12 cellular contexts compared by ENCODE assay signal in the genomic region with DNA sequence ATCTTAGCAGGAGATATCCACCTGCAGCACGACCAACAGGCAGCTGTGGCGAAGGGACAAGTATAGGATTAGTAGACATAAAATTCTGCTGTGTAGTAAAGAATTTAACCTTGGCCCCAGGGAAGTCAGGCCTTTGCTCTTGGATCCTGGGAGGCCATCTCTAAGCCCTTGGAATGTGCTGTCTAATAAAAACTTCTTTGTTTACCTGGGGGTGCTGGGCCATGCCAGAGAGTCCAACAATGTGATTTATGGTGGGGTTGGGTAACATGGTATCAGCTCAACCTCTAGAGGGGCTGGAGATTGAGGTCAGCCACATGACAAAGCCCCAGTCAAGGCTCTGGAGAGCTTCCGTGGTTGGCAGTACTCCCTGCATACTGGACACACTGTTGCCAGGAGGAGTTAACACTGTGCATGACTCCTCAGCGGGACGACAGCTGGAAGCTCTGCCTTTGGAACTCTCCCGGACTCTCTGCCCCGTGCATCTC. TPM values are rescaled to one million over a fixed set of nuclear protein-coding genes. Genes with fewer than 3 reads are reported as not detected.
A peak's percentile ranks its signal among the peaks of the same experiment; 100 is the strongest.
DNase-seq lines count a peak whose midpoint lies in the region; ATAC-seq and TF ChIP-seq lines count a peak whose summit lies in the region.
"Had no signal": no experiment of that assay in that cellular context is flagged by ENCODE, and none has a peak within 500 bp of the region (broad histone marks: within the 10 kb centered on the region; RNA-seq: fewer than 3 reads in every experiment).

No MANE protein-coding gene starts in this region.

- H3K27me3 ChIP-seq in Karpas-422 (ENCODE audit: low read length) (no peaks in the 10 kb centered on the region), esophagus muscularis mucosa (no peaks in the 10 kb centered on the region), transverse colon (no peaks in the 10 kb centered on the region)

- H3K9ac ChIP-seq in Karpas-422 (ENCODE audit: low read length), result no peak overlapping the region
- H3K9ac ChIP-seq: parathyroid adenoma had no signal

- H3K9me2 ChIP-seq in Karpas-422 (replicated peaks; ENCODE audit: insufficient read depth, low read length), result no peaks in the 10 kb centered on the region

- no peak for TF ChIP-seq CTCF in esophagus muscularis mucosa (IDR thresholded peaks at IDR 0.05)
- no peak for TF ChIP-seq CTCF in mucosa of descending colon (IDR thresholded peaks at IDR 0.05)
- no peak for TF ChIP-seq CTCF in transverse colon (IDR thresholded peaks at IDR 0.05)
- TF ChIP-seq CTCF in activated CD8-positive, alpha-beta T cell treated with anti-CD3 and anti-CD28 coated beads for 36 hours (IDR thresholded peaks at IDR 0.05), result no peak

- H3K4me3 Mint-ChIP-seq in activated CD8-positive, alpha-beta T cell treated with anti-CD3 and anti-CD28 coated beads for 36 hours, result no peak overlapping the region
- H3K4me3 Mint-ChIP-seq: stimulated activated effector memory CD8-positive, alpha-beta T cell treated with anti-CD3 and anti-CD28 coated beads, Interleukin-12 subunit alpha, Interleukin-12 subunit beta, amount 100 ng/mL, for 72 hours had no signal

- no peak overlapping the region for H3K27ac Mint-ChIP-seq in activated CD8-positive, alpha-beta T cell treated with anti-CD3 and anti-CD28 coated beads for 36 hours

- H3K4me1 Mint-ChIP-seq in activated CD8-positive, alpha-beta T cell treated with anti-CD3 and anti-CD28 coated beads for 36 hours (ENCODE audit: low read depth), result peaks cover 14% of the 10 kb centered on the region
- H3K4me1 Mint-ChIP-seq: stimulated activated effector memory CD8-positive, alpha-beta T cell treated with anti-CD3 and anti-CD28 coated beads, Interleukin-12 subunit alpha, Interleukin-12 subunit beta, amount 100 ng/mL, for 72 hours had no signal

- H3K4me1 ChIP-seq in Karpas-422 (ENCODE audit: low read length) (peaks cover 39% of the 10 kb centered on the region), esophagus muscularis mucosa (peaks cover 59 to 73% (median 67%) of the 10 kb centered on the region in 4 donors), mucosa of descending colon (ENCODE audit: low read depth) (peaks cover 26% of the 10 kb centered on the region), transverse colon (peaks cover 23 to 63% (median 31%) of the 10 kb centered on the region in 4 donors)
- H3K4me1 ChIP-seq: parathyroid adenoma had no signal

- H3K9me3 Mint-ChIP-seq in activated CD8-positive, alpha-beta T cell treated with anti-CD3 and anti-CD28 coated beads for 36 hours, result no peaks in the 10 kb centered on the region
- H3K9me3 Mint-ChIP-seq: stimulated activated effector memory CD8-positive, alpha-beta T cell treated with anti-CD3 and anti-CD28 coated beads, Interleukin-12 subunit alpha, Interleukin-12 subunit beta, amount 100 ng/mL, for 72 hours had no signal

- no peaks in the 10 kb centered on the region; the same call in 1 of the 2 replicates for H4K20me1 ChIP-seq in Karpas-422 (ENCODE audit: insufficient read depth, low read depth, low read length)

- no peak overlapping the region for H3K4me2 ChIP-seq in Karpas-422 (ENCODE audit: low read depth, low read length, poor library complexity, severe bottlenecking)

- in situ Hi-C loops in transverse colon (cut with MboI; ENCODE audit: low pct_ligation_motif_present in 1 of 4, low pct_unique_long_range_greater_than_20kb in 1 of 4, low sequenced_read_pairs in 3 of 4), result no loop called here

- peaks cover 22% of the 10 kb centered on the region for H3K79me2 ChIP-seq in Karpas-422 (ENCODE audit: low read length)
- H3K79me2 ChIP-seq: parathyroid adenoma had no signal

- no peak for TF ChIP-seq POLR2A in esophagus muscularis mucosa (IDR thresholded peaks at IDR 0.05; ENCODE audit: low read depth)
- no peak for TF ChIP-seq POLR2A in transverse colon (IDR thresholded peaks at IDR 0.05)

- intact Hi-C loops in esophagus muscularis mucosa (cut with DNase I) (loop anchor here (5.0 kb wide), 1 partner anchor 44 kb away; no protein-coding TSS in a partner anchor), mucosa of descending colon (cut with DNase I, micrococcal nuclease) (no loop called here), transverse colon (cut with DNase I; ENCODE audit: low total_unique reads) (loop anchor here (5.0 kb wide), 2 partner anchors 49 to 146 kb away; no protein-coding TSS in a partner anchor)
- intact Hi-C loops in activated CD8-positive, alpha-beta T cell treated with anti-CD3 and anti-CD28 coated beads for 36 hours (cut with micrococcal nuclease), result no loop called here

- H3K4me3 ChIP-seq in Karpas-422 (ENCODE audit: low read length) (no peak overlapping the region), esophagus muscularis mucosa (no peak overlapping the region), mucosa of descending colon (no peak overlapping the region), transverse colon (no peak overlapping the region)

- CTCF ChIA-PET in activated CD8-positive, alpha-beta T cell treated with anti-CD3 and anti-CD28 coated beads for 36 hours (lab: Charles Lee), result interaction anchor here (0.9 to 1.4 kb wide), 2 partner anchors 8 to 435 kb away, joined by 3 to 8 read pairs; no protein-coding TSS in a partner anchor

- H3K36me3 Mint-ChIP-seq in activated CD8-positive, alpha-beta T cell treated with anti-CD3 and anti-CD28 coated beads for 36 hours (ENCODE audit: low read depth), result peaks cover 50% of the 10 kb centered on the region

- POLR2A ChIA-PET in activated CD8-positive, alpha-beta T cell treated with anti-CD3 and anti-CD28 coated beads for 36 hours (lab: Charles Lee), result interaction anchor here (1.0 kb wide), 2 partner anchors 9 kb away, joined by 3 read pairs; no protein-coding TSS in a partner anchor

- ATAC-seq in mucosa of descending colon (peak; percentile 63), GM21381 (IDR thresholded peaks at IDR 0.05; ENCODE audit: unreplicated experiment) (no peak), GM19328 (IDR thresholded peaks at IDR 0.05; ENCODE audit: unreplicated experiment) (no peak)
- no peak for ATAC-seq in activated CD8-positive, alpha-beta T cell treated with anti-CD3 and anti-CD28 coated beads for 36 hours
- ATAC-seq: stimulated activated effector memory CD8-positive, alpha-beta T cell treated with anti-CD3 and anti-CD28 coated beads, Interleukin-12 subunit alpha, Interleukin-12 subunit beta, amount 100 ng/mL, for 72 hours had no signal

- TF ChIP-seq EP300 in esophagus muscularis mucosa (IDR thresholded peaks at IDR 0.05), result no peak
- TF ChIP-seq EP300 in transverse colon (IDR thresholded peaks at IDR 0.05; ENCODE audit: low read depth), result no peak

- H3K27ac ChIP-seq in Karpas-422 (ENCODE audit: low read length) (peak overlapping the region; percentile 37; the same call in 1 of the 2 replicates), esophagus muscularis mucosa (replicated peaks in 1 of 4) (peak overlapping the region; percentile 49 to 72 (median 63)), transverse colon (peak overlapping the region; percentile 49 to 77 (median 72))
- H3K27ac ChIP-seq: parathyroid adenoma had no signal

- H2AFZ ChIP-seq in Karpas-422 (ENCODE audit: low read length), result no peak overlapping the region
- H2AFZ ChIP-seq: parathyroid adenoma had no signal

- WGBS in esophagus muscularis mucosa, result 34% methylated on average over 7 of the region's 7 CpGs
- WGBS in transverse colon (ENCODE audit: low coverage in 1 of 2), 2 donors, result 39 to 67% methylated on average over 2 to 7 of the region's 7 CpGs

- H3K36me3 ChIP-seq in Karpas-422 (ENCODE audit: insufficient read depth, low read length) (peaks cover 89% of the 10 kb centered on the region), esophagus muscularis mucosa (peaks cover 26 to 98% (median 65%) of the 10 kb centered on the region in 4 donors), mucosa of descending colon (ENCODE audit: low read depth) (no peaks in the 10 kb centered on the region), transverse colon (no peaks in the 10 kb centered on the region)

- DNase-seq in Karpas-422 (no peak), esophagus muscularis mucosa (ENCODE audit: extremely low spot score) (no peak), mucosa of descending colon (peak in 1 of 3 donors; percentile 40), transverse colon (peak; percentile 34), NCI-H526 (lab: John Stamatoyannopoulos, UW) (no peak)
- DNase-seq in activated CD8-positive, alpha-beta T cell treated with anti-CD3 and anti-CD28 coated beads for 36 hours, result no peak
- DNase-seq: activated effector memory CD4-positive, alpha-beta T cell treated with anti-CD3 and anti-CD28 coated beads, Interleukin-2, amount 50 U/mL, for 16 hours; T-helper 9 cell had no signal

- no peaks in the 10 kb centered on the region for H3K27me3 Mint-ChIP-seq in activated CD8-positive, alpha-beta T cell treated with anti-CD3 and anti-CD28 coated beads for 36 hours

- H3K9me3 ChIP-seq in Karpas-422 (ENCODE audit: low read length), result no peaks in the 10 kb centered on the region
- H3K9me3 ChIP-seq in esophagus muscularis mucosa, result no peaks in the 10 kb centered on the region
- no peaks in the 10 kb centered on the region for H3K9me3 ChIP-seq in mucosa of descending colon
- no peaks in the 10 kb centered on the region for H3K9me3 ChIP-seq in transverse colon

RNA-seq across cellular contexts. Expression of a gene that starts 52.4 kb away (rescaled TPM):
- 57.3 and 57.9 TPM in 2 replicates for total RNA-seq in Karpas-422 (2014; rRNA removed; shearing (Covaris generic); ENCODE audit: low replicate concordance)
- 10 to 100 TPM; 47.8 to 91.7 (median 76.8) TPM for total RNA-seq in esophagus muscularis mucosa
- total RNA-seq in mucosa of descending colon, result 10 to 100 TPM in 2 of 3 donors, 1 to 10 TPM in 1; 7.4 to 45.3 (median 15.0) TPM
- 10 to 100 TPM in 2 of 4 donors, 1 to 10 TPM in 2; 8.9 to 97.3 (median 10.6) TPM for total RNA-seq in transverse colon
- total RNA-seq in activated CD8-positive, alpha-beta T cell treated with anti-CD3 and anti-CD28 coated beads for 36 hours, result 10 to 100 TPM; 24.5 to 25.8 TPM

Comparison
In these comparisons a context has a peak if more than half of its experiments do, and no peak if none do; other contexts are left out.
1. intact Hi-C loops: an anchor here in esophagus muscularis mucosa (5.0 kb wide) and transverse colon (5.0 kb wide); none called in mucosa of descending colon and activated CD8-positive, alpha-beta T cell treated with anti-CD3 and anti-CD28 coated beads for 36 hours.